Comparison of ENCODE assay signal across 25 cellular contexts in genomic region chr2:105371810-105372209, GRCh38. TPM values are rescaled to one million over a fixed set of nuclear protein-coding genes. Genes with fewer than 3 reads are reported as not detected.
A peak's percentile ranks its signal among the peaks of the same experiment; 100 is the strongest.
DNase-seq lines count a peak whose midpoint lies in the region; ATAC-seq and TF ChIP-seq lines count a peak whose summit lies in the region.
"Had no signal": no experiment of that assay in that cellular context is flagged by ENCODE, and none has a peak within 500 bp of the region (broad histone marks: within the 10 kb centered on the region; RNA-seq: fewer than 3 reads in every experiment).

No MANE protein-coding gene starts in this region.

- TF ChIP-seq CTCF in right atrium auricular region (IDR thresholded peaks at IDR 0.05) (no peak), osteocyte (IDR thresholded peaks at IDR 0.05) (no peak), GM10248 (IDR thresholded peaks at IDR 0.05; ENCODE audit: control extremely low read depth, extremely low read depth, low read depth, missing control alignments) (no peak)

- no peaks in the 10 kb centered on the region for H3K27me3 Mint-ChIP-seq in osteocyte (ENCODE audit: unreplicated experiment)
- H3K27me3 Mint-ChIP-seq: activated CD4-positive, alpha-beta T cell treated with anti-CD3 and anti-CD28 coated beads, Interleukin-2, amount 10 ng/mL, durations not matched to agents 7 days and 5 days; activated CD8-positive, alpha-beta memory T cell treated with anti-CD3 and anti-CD28 coated beads, Interleukin-2, amount 10 ng/mL, durations not matched to agents 7 days and 5 days had no signal

- ATAC-seq in HG03135 (IDR thresholded peaks at IDR 0.05; ENCODE audit: unreplicated experiment), result no peak
- ATAC-seq: activated CD8-positive, alpha-beta memory T cell treated with anti-CD3 and anti-CD28 coated beads, Interleukin-2, amount 10 ng/mL, durations not matched to agents 7 days and 5 days; activated T-cell treated with anti-CD3 and anti-CD28 coated beads, Interleukin-2, amount 50 U/mL, for 72 hours; natural killer cell treated with Interleukin-12 subunit alpha and Interleukin-12 subunit beta and Interleukin-15 and Interleukin-18, amount 100 ng/mL, for 72 hours; sciatic nerve had no signal

- H3K9me3 ChIP-seq in right atrium auricular region, result no peaks in the 10 kb centered on the region
- H3K9me3 ChIP-seq: uterus had no signal

- H3K9me3 Mint-ChIP-seq in osteocyte (ENCODE audit: unreplicated experiment), result no peaks in the 10 kb centered on the region
- H3K9me3 Mint-ChIP-seq: activated CD4-positive, alpha-beta T cell treated with anti-CD3 and anti-CD28 coated beads, Interleukin-2, amount 10 ng/mL, durations not matched to agents 7 days and 5 days; activated naive CD4-positive, alpha-beta T cell treated with anti-CD3 and anti-CD28 coated beads, Interleukin-2, amount 10 ng/mL, durations not matched to agents 7 days and 5 days; activated T-cell treated with anti-CD3 and anti-CD28 coated beads, Interleukin-2, amount 50 U/mL, for 72 hours; natural killer cell treated with Interleukin-12 subunit alpha and Interleukin-12 subunit beta and Interleukin-15 and Interleukin-18, amount 100 ng/mL, for 72 hours; T-helper 2 cell treated with Interferon-gamma antibody and Interleukin-4, amounts not matched to agents 5 μg/mL and 100 μg/mL, for 36 hours had no signal

- POLR2A ChIA-PET in GM10248 (lab: Yijun Ruan, JAX), result no interaction called here

- peaks cover 46% of the 10 kb centered on the region for H3K36me3 ChIP-seq in right atrium auricular region
- H3K36me3 ChIP-seq: uterus had no signal

- peaks cover 72% of the 10 kb centered on the region for H3K36me3 Mint-ChIP-seq in osteocyte (ENCODE audit: unreplicated experiment)
- H3K36me3 Mint-ChIP-seq: activated CD8-positive, alpha-beta memory T cell treated with anti-CD3 and anti-CD28 coated beads, Interleukin-2, amount 10 ng/mL, durations not matched to agents 7 days and 5 days; activated naive CD4-positive, alpha-beta T cell treated with anti-CD3 and anti-CD28 coated beads, Interleukin-2, amount 10 ng/mL, durations not matched to agents 7 days and 5 days; natural killer cell treated with Interleukin-12 subunit alpha and Interleukin-12 subunit beta and Interleukin-15 and Interleukin-18, amount 100 ng/mL, for 72 hours had no signal

- intact Hi-C loops in cardiac septum (cut with DNase I), result no loop called here

- no peak overlapping the region for H3K4me3 Mint-ChIP-seq in osteocyte (ENCODE audit: unreplicated experiment)
- H3K4me3 Mint-ChIP-seq: activated CD4-positive, alpha-beta T cell treated with anti-CD3 and anti-CD28 coated beads, Interleukin-2, amount 10 ng/mL, durations not matched to agents 7 days and 5 days; activated CD8-positive, alpha-beta memory T cell treated with anti-CD3 and anti-CD28 coated beads, Interleukin-2, amount 10 ng/mL, durations not matched to agents 7 days and 5 days; activated naive CD4-positive, alpha-beta T cell treated with anti-CD3 and anti-CD28 coated beads, Interleukin-2, amount 10 ng/mL, durations not matched to agents 7 days and 5 days; activated T-cell treated with anti-CD3 and anti-CD28 coated beads, Interleukin-2, amount 50 U/mL, for 72 hours; natural killer cell treated with Interleukin-12 subunit alpha and Interleukin-12 subunit beta and Interleukin-15 and Interleukin-18, amount 100 ng/mL, for 72 hours; T-helper 2 cell treated with Interferon-gamma antibody and Interleukin-4, amounts not matched to agents 5 μg/mL and 100 μg/mL, for 36 hours had no signal

- peaks cover 59% of the 10 kb centered on the region for H3K4me1 Mint-ChIP-seq in osteocyte (ENCODE audit: unreplicated experiment)

- H3K27ac ChIP-seq in right atrium auricular region, result peak overlapping the region in 1 of 2 donors; percentile 68
- H3K27ac ChIP-seq in epithelial cell of prostate, result peak overlapping the region; percentile 51
- H3K27ac ChIP-seq: uterus, VCaP had no signal

- CTCF ChIA-PET in GM10248 (lab: Yijun Ruan, JAX), result interaction anchor here (2.1 to 2.7 kb wide), 2 partner anchors 149 to 175 kb away, joined by 7 to 27 read pairs; no protein-coding TSS in a partner anchor

- peak overlapping the region; percentile 32 for H3K27ac Mint-ChIP-seq in osteocyte (ENCODE audit: unreplicated experiment)
- H3K27ac Mint-ChIP-seq: activated CD4-positive, alpha-beta T cell treated with anti-CD3 and anti-CD28 coated beads, Interleukin-2, amount 10 ng/mL, durations not matched to agents 7 days and 5 days; activated naive CD4-positive, alpha-beta T cell treated with anti-CD3 and anti-CD28 coated beads, Interleukin-2, amount 10 ng/mL, durations not matched to agents 7 days and 5 days; activated T-cell treated with anti-CD3 and anti-CD28 coated beads, Interleukin-2, amount 50 U/mL, for 72 hours; natural killer cell treated with Interleukin-12 subunit alpha and Interleukin-12 subunit beta and Interleukin-15 and Interleukin-18, amount 100 ng/mL, for 72 hours; T-helper 2 cell treated with Interferon-gamma antibody and Interleukin-4, amounts not matched to agents 5 μg/mL and 100 μg/mL, for 36 hours had no signal

- peak; percentile 56 for DNase-seq in right atrium auricular region (ENCODE audit: low spot score)
- DNase-seq in cardiac septum (ENCODE audit: low spot score), result no peak
- no peak for DNase-seq in epithelial cell of prostate (ENCODE audit: low read depth, low spot score)
- no peak for DNase-seq in osteocyte (ENCODE audit: extremely low spot score, unreplicated experiment)
- DNase-seq in NCI-H1436 (lab: John Stamatoyannopoulos, UW), result no peak
- no peak for DNase-seq in NCI-H2171 treated with DMSO at 0.1 percent for 48 hours (lab: John Stamatoyannopoulos, UW)
- DNase-seq in GM10248 (ENCODE audit: extremely low spot score), result no peak
- DNase-seq: activated CD4-positive, alpha-beta T cell treated with anti-CD3 and anti-CD28 coated beads, Interleukin-2, amount 10 ng/mL, durations not matched to agents 7 days and 5 days; activated CD8-positive, alpha-beta memory T cell treated with anti-CD3 and anti-CD28 coated beads, Interleukin-2, amount 10 ng/mL, durations not matched to agents 7 days and 5 days; activated naive CD4-positive, alpha-beta T cell treated with anti-CD3 and anti-CD28 coated beads, Interleukin-2, amount 10 ng/mL, durations not matched to agents 7 days and 5 days; activated T-cell treated with anti-CD3 and anti-CD28 coated beads, Interleukin-2, amount 50 U/mL, for 72 hours; amygdala; central memory CD4-positive, alpha-beta T cell; DND-41; hypothalamus; Kasumi-1; NCI-H2029 treated with DMSO at 0.1 percent for 48 hours; NCI-H226; NCI-H748 treated with DMSO at 0.1 percent for 48 hours; uterus had no signal

- no peaks in the 10 kb centered on the region for H3K27me3 ChIP-seq in right atrium auricular region
- H3K27me3 ChIP-seq: uterus had no signal

- H3K4me3 ChIP-seq in right atrium auricular region, result no peak overlapping the region
- H3K4me3 ChIP-seq: uterus had no signal

- H3K4me1 ChIP-seq in right atrium auricular region, result peaks cover 0 to 48% of the 10 kb centered on the region in 2 donors

RNA-seq across cellular contexts. Expression of gene FHL2, which starts 27.0 kb away (rescaled TPM):
- 100 to 1,000 TPM; 141 to 356 TPM for total RNA-seq in right atrium auricular region
- 467 TPM for total RNA-seq in cardiac septum
- 76.8 and 78.7 TPM in 2 replicates for total RNA-seq in osteocyte

RNA-seq across cellular contexts. Expression of gene C2orf49, which starts 34.5 kb away (rescaled TPM):
- total RNA-seq in right atrium auricular region, result 10 to 100 TPM; 15.5 to 18.0 TPM
- 20.2 TPM for total RNA-seq in cardiac septum
- 19.3 and 20.7 TPM in 2 replicates for total RNA-seq in osteocyte

RNA-seq across cellular contexts. Expression of gene TGFBRAP1, which starts 42.3 kb away (rescaled TPM):
- total RNA-seq in right atrium auricular region (10 to 100 TPM; 13.3 to 15.8 TPM), cardiac septum (9.8 TPM), osteocyte (17.9 and 21.2 TPM in 2 replicates)
